9 cellular contexts compared by ENCODE assay signal in genomic region chr3:80007522-80007921, GRCh38.
"Had no signal": no experiment of that assay in that cellular context is flagged by ENCODE, and none has a peak within 500 bp of the region (broad histone marks: within the 10 kb centered on the region; RNA-seq: fewer than 3 reads in every experiment).

No MANE protein-coding gene starts in this region.

- H3K27ac ChIP-seq: KMS-11 had no signal

- H2AFZ ChIP-seq: GM23338 had no signal

- H3K4me2 ChIP-seq: GM23338, KMS-11 had no signal

- DNase-seq: H9, HCEC 1CT, HFFc6, KBM-7 had no signal

- H3K4me3 ChIP-seq: GM23338 had no signal

- H3K9ac ChIP-seq: KMS-11 had no signal

- FAIRE-seq: H1, H54, HTR-8/SVneo had no signal

- ATAC-seq: GM23338 had no signal
